1 cellular context compared by ENCODE assay signal in genomic region chr3:158347966-158348365, GRCh38.
TF ChIP-seq lines count a peak whose summit lies in the region.

No MANE protein-coding gene starts in this region.

TF ChIP-seq in GM23338, 12 proteins besides CTCF, POLR2A, EP300 and RAD21 (continued from another document):
- TF ChIP-seq ZNF462 (CRISPR knock-in tag; IDR thresholded peaks at IDR 0.05) (no peak), JUNB (IDR thresholded peaks at IDR 0.05; ENCODE audit: unreplicated experiment) (no peak), EZH2phosphoT487 (IDR thresholded peaks at IDR 0.05; ENCODE audit: unreplicated experiment) (no peak), ZNF331 (CRISPR knock-in tag; IDR thresholded peaks at IDR 0.05; ENCODE audit: low read depth) (no peak), REST (IDR thresholded peaks at IDR 0.05; ENCODE audit: unreplicated experiment) (no peak), ZNF114 (CRISPR knock-in tag; IDR thresholded peaks at IDR 0.05) (no peak), STAT1 (IDR thresholded peaks at IDR 0.05; ENCODE audit: unreplicated experiment) (no peak), ETS1 (IDR thresholded peaks at IDR 0.05) (no peak), NANOG (IDR thresholded peaks at IDR 0.05; ENCODE audit: borderline replicate concordance) (no peak), CREB1 (CRISPR knock-in tag; IDR thresholded peaks at IDR 0.05; ENCODE audit: low read depth) (no peak)
